9 cellular contexts compared by ENCODE assay signal in genomic region chr2:233470007-233470687, GRCh38.
DNase-seq lines count a peak whose midpoint lies in the region; ATAC-seq and TF ChIP-seq lines count a peak whose summit lies in the region.
"Had no signal": no experiment of that assay in that cellular context is flagged by ENCODE, and none has a peak within 500 bp of the region (broad histone marks: within the 10 kb centered on the region; RNA-seq: fewer than 3 reads in every experiment).

No MANE protein-coding gene starts in this region.

- TF ChIP-seq EP300 in tibial nerve (IDR thresholded peaks at IDR 0.05), result peak in 1 of 2 donors; percentile 29

- H3K4me3 ChIP-seq in fibroblast of pulmonary artery (replicated peaks; ENCODE audit: low read depth, low read length) (no peak overlapping the region), mucosa of descending colon (no peak overlapping the region), tibial nerve (peak overlapping the region in 1 of 4 donors; percentile 5)

- DNase-seq in activated CD4-positive, alpha-beta T cell treated with anti-CD3 and anti-CD28 coated beads for 1 hour, result peak; percentile 2
- DNase-seq in activated CD4-positive, alpha-beta T cell treated with anti-CD3 and anti-CD28 coated beads for 48 hours, result no peak
- DNase-seq in fibroblast of pulmonary artery (ENCODE audit: low read depth) (peak; percentile 21), mucosa of descending colon (peak in 2 of 3 donors; percentile 37 to 54), tibial nerve (ENCODE audit: low spot score in 2 of 2) (peak; percentile 25 to 34), NCI-H187 treated with DMSO at 0.1 percent for 48 hours (lab: John Stamatoyannopoulos, UW) (no peak)
- DNase-seq in effector CD4-positive, alpha-beta T cell, result no peak
- DNase-seq: NCI-H2171 treated with DMSO at 0.1 percent for 48 hours had no signal

- H3K4me1 ChIP-seq in mucosa of descending colon (ENCODE audit: low read depth), result no peaks in the 10 kb centered on the region
- peaks cover 0 to 19% (median 6%) of the 10 kb centered on the region in 4 donors for H3K4me1 ChIP-seq in tibial nerve

- no peaks in the 10 kb centered on the region for H3K27me3 ChIP-seq in tibial nerve

- TF ChIP-seq CTCF in fibroblast of pulmonary artery (IDR thresholded peaks at IDR 0.05; ENCODE audit: low read length, missing control alignments), result no peak
- TF ChIP-seq CTCF in mucosa of descending colon (IDR thresholded peaks at IDR 0.05), result no peak
- no peak for TF ChIP-seq CTCF in tibial nerve (IDR thresholded peaks at IDR 0.05)

- H3K9me3 ChIP-seq in mucosa of descending colon, result no peaks in the 10 kb centered on the region
- no peaks in the 10 kb centered on the region for H3K9me3 ChIP-seq in tibial nerve

- ATAC-seq in mucosa of descending colon, result peak; percentile 52
- no peak for ATAC-seq in HG02870 (IDR thresholded peaks at IDR 0.05; ENCODE audit: unreplicated experiment)

- H3K27ac ChIP-seq in tibial nerve, result peak overlapping the region in 3 of 4 donors; percentile 8 to 84 (median 77)

- WGBS in tibial nerve, 2 donors, result 35 to 59% methylated on average over 11 to 19 of the region's 20 CpGs

- no peak for TF ChIP-seq POLR2A in tibial nerve (IDR thresholded peaks at IDR 0.05)

- intact Hi-C loops in mucosa of descending colon (cut with DNase I, micrococcal nuclease), result no loop called here

- H3K36me3 ChIP-seq in mucosa of descending colon (ENCODE audit: low read depth) (peaks cover 14% of the 10 kb centered on the region), tibial nerve (peaks cover 0 to 91% (median 0%) of the 10 kb centered on the region in 3 donors)

Comparison
In these comparisons a context has a peak if more than half of its experiments do, and no peak if none do; other contexts are left out.
1. DNase-seq: peak in activated CD4-positive, alpha-beta T cell treated with anti-CD3 and anti-CD28 coated beads for 1 hour (single experiment), fibroblast of pulmonary artery (single experiment), mucosa of descending colon (2 of 3) and tibial nerve (2 of 2); none in activated CD4-positive, alpha-beta T cell treated with anti-CD3 and anti-CD28 coated beads for 48 hours (single experiment), effector CD4-positive, alpha-beta T cell (single experiment) and NCI-H187 treated with DMSO at 0.1 percent for 48 hours (single experiment).